In the genomic region with DNA sequence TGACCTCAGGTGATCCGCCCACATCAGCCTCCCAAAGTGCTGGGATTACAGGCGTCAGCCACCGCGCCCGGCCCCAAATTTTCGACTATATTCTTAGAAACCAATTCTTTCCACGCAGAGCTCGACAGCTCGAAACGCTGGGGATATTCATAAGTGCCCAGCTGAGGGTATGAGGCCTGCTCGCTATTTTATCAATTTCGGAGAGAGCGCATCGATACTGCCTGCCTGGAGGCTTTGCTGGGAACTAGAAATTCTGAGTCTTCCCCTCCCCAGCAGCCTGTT, we compare ENCODE assay signal across 8 cellular contexts. TPM values are rescaled to one million over a fixed set of nuclear protein-coding genes. Genes with fewer than 3 reads are reported as not detected.
DNase-seq lines count a peak whose midpoint lies in the region; ATAC-seq, FAIRE-seq and TF ChIP-seq lines count a peak whose summit lies in the region.

No MANE protein-coding gene starts in this region.

- H3K27me3 ChIP-seq in right cardiac atrium (ENCODE audit: control insufficient read depth, insufficient read depth) = no peaks in the 10 kb centered on the region

- intact Hi-C loops in activated CD8-positive, alpha-beta T cell treated with anti-CD3 and anti-CD28 coated beads for 36 hours (cut with micrococcal nuclease) = no loop called here
- intact Hi-C loops in right cardiac atrium (cut with DNase I) = no loop called here
- intact Hi-C loops in sciatic nerve (cut with DNase I) = no loop called here

- peak overlapping the region; percentile 97 for H3K27ac ChIP-seq in right cardiac atrium (ENCODE audit: low read length)

- H3K4me3 ChIP-seq in HFF-Myc (replicated peaks; ENCODE audit: low read depth, low read length) (peak overlapping the region; percentile 100), right cardiac atrium (ENCODE audit: low read length) (peak overlapping the region; percentile 83)

- peak overlapping the region; percentile 95 for H3K4me3 Mint-ChIP-seq in activated CD8-positive, alpha-beta T cell treated with anti-CD3 and anti-CD28 coated beads for 36 hours

- CTCF ChIA-PET in activated CD8-positive, alpha-beta T cell treated with anti-CD3 and anti-CD28 coated beads for 36 hours (lab: Charles Lee) = interaction anchor here (0.6 to 2.2 kb wide), 7 partner anchors 40 to 252 kb away, joined by 3 to 8 read pairs (median 5); no protein-coding TSS in a partner anchor

- H3K4me1 ChIP-seq in right cardiac atrium (ENCODE audit: control insufficient read depth, insufficient read depth, low read length) = peaks cover 3% of the 10 kb centered on the region

- peak overlapping the region; percentile 97 for H3K27ac Mint-ChIP-seq in activated CD8-positive, alpha-beta T cell treated with anti-CD3 and anti-CD28 coated beads for 36 hours

- H3K9me3 Mint-ChIP-seq in activated CD8-positive, alpha-beta T cell treated with anti-CD3 and anti-CD28 coated beads for 36 hours = no peaks in the 10 kb centered on the region

- no peak for DNase-seq in HFF-Myc (ENCODE audit: extremely low read depth, low read depth)
- peak; percentile 32 for DNase-seq in activated CD8-positive, alpha-beta T cell treated with anti-CD3 and anti-CD28 coated beads for 36 hours
- peak in 1 of 3 donors; percentile 46 for DNase-seq in right cardiac atrium
- DNase-seq in stimulated activated CD4-positive, alpha-beta T cell treated with anti-CD3 and anti-CD28 coated beads, Interleukin-2, amount 100 ng/mL, for 24 hours = peak; percentile 30 to 41
- DNase-seq in mesenteric fat pad (ENCODE audit: low spot score) = no peak
- DNase-seq in sciatic nerve (ENCODE audit: low spot score) = no peak
- no peak for DNase-seq in NCI-H1105 (lab: John Stamatoyannopoulos, UW)
- no peak for DNase-seq in RCC 7860 (ENCODE audit: low spot score)

- no peak for FAIRE-seq in RCC 7860 (lab: Jason Lieb, UNC)

- POLR2A ChIA-PET in activated CD8-positive, alpha-beta T cell treated with anti-CD3 and anti-CD28 coated beads for 36 hours (lab: Charles Lee) = interaction anchor here (0.6 to 2.8 kb wide), 12 partner anchors 8 to 186 kb away, joined by 3 to 26 read pairs (median 6); a partner anchor contains a TSS

- H3K27me3 Mint-ChIP-seq in activated CD8-positive, alpha-beta T cell treated with anti-CD3 and anti-CD28 coated beads for 36 hours = no peaks in the 10 kb centered on the region

- 1% methylated on average over 14 of the region's 14 CpGs for WGBS in right cardiac atrium

- ATAC-seq in activated CD8-positive, alpha-beta T cell treated with anti-CD3 and anti-CD28 coated beads for 36 hours = no peak
- ATAC-seq in right cardiac atrium (peak; percentile 6), sciatic nerve (no peak)

- peaks cover 48% of the 10 kb centered on the region for H3K4me1 Mint-ChIP-seq in activated CD8-positive, alpha-beta T cell treated with anti-CD3 and anti-CD28 coated beads for 36 hours (ENCODE audit: low read depth)

- H3K36me3 Mint-ChIP-seq in activated CD8-positive, alpha-beta T cell treated with anti-CD3 and anti-CD28 coated beads for 36 hours (ENCODE audit: low read depth) = peaks cover 42% of the 10 kb centered on the region

- H3K9me3 ChIP-seq in right cardiac atrium (ENCODE audit: control insufficient read depth, low read length) = no peaks in the 10 kb centered on the region

- TF ChIP-seq CTCF in HFF-Myc (IDR thresholded peaks at IDR 0.05; ENCODE audit: low read depth, low read length, missing control alignments) = no peak
- TF ChIP-seq CTCF in activated CD8-positive, alpha-beta T cell treated with anti-CD3 and anti-CD28 coated beads for 36 hours (IDR thresholded peaks at IDR 0.05) = no peak

RNA-seq across cellular contexts. Expression of a gene that starts 0.4 kb away (rescaled TPM):
- 10 to 100 TPM; 34.2 to 37.4 TPM for total RNA-seq in activated CD8-positive, alpha-beta T cell treated with anti-CD3 and anti-CD28 coated beads for 36 hours
- total RNA-seq in right cardiac atrium (10 to 100 TPM in 3 of 4 donors, 1 to 10 TPM in 1; 8.0 to 14.8 (median 11.2) TPM), mesenteric fat pad (29.1 TPM), sciatic nerve (22.0 TPM)
- polyA plus RNA-seq in right cardiac atrium = 18.9 TPM

RNA-seq across cellular contexts. Expression of a gene that starts 0.6 kb away (rescaled TPM):
- total RNA-seq in activated CD8-positive, alpha-beta T cell treated with anti-CD3 and anti-CD28 coated beads for 36 hours = 100 to 1,000 TPM; 239 to 248 TPM
- 100 to 1,000 TPM in 1 of 4 donors, 10 to 100 TPM in 3; 62.7 to 106 (median 70.4) TPM for total RNA-seq in right cardiac atrium
- polyA plus RNA-seq in right cardiac atrium = 60.7 TPM
- 417 TPM for total RNA-seq in mesenteric fat pad
- 236 TPM for total RNA-seq in sciatic nerve

Comparison
In these comparisons a context has a peak if more than half of its experiments do, and no peak if none do; other contexts are left out.
1. DNase-seq: peak in activated CD8-positive, alpha-beta T cell treated with anti-CD3 and anti-CD28 coated beads for 36 hours (single experiment) and stimulated activated CD4-positive, alpha-beta T cell treated with anti-CD3 and anti-CD28 coated beads, Interleukin-2, amount 100 ng/mL, for 24 hours (2 of 2); none in HFF-Myc (single experiment), mesenteric fat pad (single experiment), sciatic nerve (single experiment), NCI-H1105 (single experiment) and RCC 7860 (single experiment).
2. ATAC-seq: peak in right cardiac atrium (2 of 2); none in activated CD8-positive, alpha-beta T cell treated with anti-CD3 and anti-CD28 coated beads for 36 hours (single experiment) and sciatic nerve (single experiment).